In the genomic region with DNA sequence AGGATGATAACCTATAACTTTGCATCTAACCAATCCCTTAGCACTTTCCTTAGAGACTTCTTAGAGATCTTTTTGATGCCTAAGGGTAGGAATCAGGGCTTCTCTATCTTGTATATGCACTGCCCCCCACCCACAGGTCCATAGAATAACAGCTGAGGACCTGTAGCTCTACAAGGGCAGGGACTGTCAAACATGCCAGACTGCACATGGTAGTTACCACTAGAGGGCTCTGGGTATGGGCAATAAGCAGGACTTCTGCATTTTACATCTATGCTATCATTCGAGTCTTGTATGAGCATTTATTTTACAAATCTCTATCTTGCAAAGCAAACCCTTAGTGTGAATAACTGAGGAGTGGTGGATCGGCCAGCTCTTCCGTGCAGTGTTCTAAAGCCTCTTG, we compare ENCODE assay signal across 10 cellular contexts.
DNase-seq lines count a peak whose midpoint lies in the region; ATAC-seq and TF ChIP-seq lines count a peak whose summit lies in the region.
"Had no signal": no experiment of that assay in that cellular context is flagged by ENCODE, and none has a peak within 500 bp of the region (broad histone marks: within the 10 kb centered on the region; RNA-seq: fewer than 3 reads in every experiment).

No MANE protein-coding gene starts in this region.

- no peaks in the 10 kb centered on the region for H3K9me3 Mint-ChIP-seq in CD4-positive, alpha-beta T cell

- H3K9me3 ChIP-seq in DND-41 (ENCODE audit: insufficient read depth, low read length, severe bottlenecking) (no peaks in the 10 kb centered on the region), MM.1S (replicated peaks; ENCODE audit: insufficient read depth, low read length) (no peaks in the 10 kb centered on the region), WERI-Rb-1 (ENCODE audit: severe bottlenecking) (no peaks in the 10 kb centered on the region), lung (ENCODE audit: control insufficient read depth in 2 of 2, insufficient read depth in 1 of 2, low read length in 1 of 2) (no peaks in the 10 kb centered on the region)
- no peaks in the 10 kb centered on the region for H3K9me3 ChIP-seq in CD4-positive, alpha-beta T cell (ENCODE audit: control insufficient read depth, low read length)

- H4K20me1 ChIP-seq in DND-41 (ENCODE audit: insufficient read depth, low read length) (no peaks in the 10 kb centered on the region), MM.1S (ENCODE audit: insufficient read depth, low read length) (no peaks in the 10 kb centered on the region)

- H2AFZ ChIP-seq in DND-41 (ENCODE audit: low read depth, low read length), result no peak overlapping the region
- H2AFZ ChIP-seq in MM.1S (ENCODE audit: low read length), result no peak overlapping the region

- no peaks in the 10 kb centered on the region for H3K9me2 ChIP-seq in MM.1S (replicated peaks; ENCODE audit: insufficient read depth, low read length)

- CTCF ChIA-PET in CD4-positive, alpha-beta T cell (lab: Charles Lee), result no interaction called here

- no peaks in the 10 kb centered on the region for H3K36me3 ChIP-seq in DND-41 (ENCODE audit: insufficient read depth, low read length)
- no peaks in the 10 kb centered on the region for H3K36me3 ChIP-seq in MM.1S (replicated peaks; ENCODE audit: insufficient read depth, low read length)
- no peaks in the 10 kb centered on the region for H3K36me3 ChIP-seq in WERI-Rb-1
- no peaks in the 10 kb centered on the region for H3K36me3 ChIP-seq in lung (ENCODE audit: control insufficient read depth in 2 of 2, insufficient read depth in 2 of 2, low read length in 2 of 2)

- H3K4me3 Mint-ChIP-seq in CD4-positive, alpha-beta T cell, result no peak overlapping the region

- H3F3A ChIP-seq in MM.1S (ENCODE audit: insufficient read depth, low read length), result no peaks in the 10 kb centered on the region

- no peaks in the 10 kb centered on the region for H3K36me3 Mint-ChIP-seq in CD4-positive, alpha-beta T cell (ENCODE audit: low read depth)

- H3K27me3 ChIP-seq in DND-41 (ENCODE audit: insufficient read depth, low read length, poor library complexity) (no peaks in the 10 kb centered on the region), MM.1S (replicated peaks; ENCODE audit: insufficient read depth, low read length) (no peaks in the 10 kb centered on the region), WERI-Rb-1 (ENCODE audit: insufficient read depth, low read depth, severe bottlenecking) (no peaks in the 10 kb centered on the region), lung (ENCODE audit: control insufficient read depth, insufficient read depth) (no peaks in the 10 kb centered on the region)
- no peaks in the 10 kb centered on the region for H3K27me3 ChIP-seq in CD4-positive, alpha-beta T cell (ENCODE audit: control insufficient read depth, insufficient read depth, low read length)

- POLR2A ChIA-PET in CD4-positive, alpha-beta T cell (lab: Charles Lee), result no interaction called here

- H3K79me2 ChIP-seq in DND-41 (ENCODE audit: insufficient read depth, low read length) (no peaks in the 10 kb centered on the region), MM.1S (ENCODE audit: low read length) (no peaks in the 10 kb centered on the region)

- H3K4me3 ChIP-seq in DND-41 (ENCODE audit: low read depth in 1 of 2, low read length in 2 of 2), result no peak overlapping the region
- no peak overlapping the region for H3K4me3 ChIP-seq in MM.1S (ENCODE audit: low read length)
- H3K4me3 ChIP-seq in WERI-Rb-1 (ENCODE audit: low read depth, low read length), result no peak overlapping the region
- H3K4me3 ChIP-seq in lung, result no peak overlapping the region

- no peak overlapping the region for H3K27ac Mint-ChIP-seq in CD4-positive, alpha-beta T cell

- H3K9ac ChIP-seq in DND-41 (ENCODE audit: low read depth, low read length) (no peak overlapping the region), MM.1S (ENCODE audit: low read length) (no peak overlapping the region)

- ATAC-seq in DND-41 (ENCODE audit: insufficient read depth, low read depth) (no peak), lung (ENCODE audit: insufficient read depth, low FRiP score) (peak; percentile 43)
- ATAC-seq in CD4-positive, alpha-beta T cell (ENCODE audit: poor library complexity), result no peak
- ATAC-seq: left cardiac atrium had no signal

- H3K4me1 Mint-ChIP-seq in CD4-positive, alpha-beta T cell (ENCODE audit: low read depth), result no peaks in the 10 kb centered on the region

- no peak for DNase-seq in DND-41
- DNase-seq in MM.1S, result no peak
- DNase-seq in WERI-Rb-1, result peak; percentile 68
- no peak for DNase-seq in lung (ENCODE audit: low spot score)
- no peak for DNase-seq in COLO668 (lab: John Stamatoyannopoulos, UW; ENCODE audit: unreplicated experiment)
- no peak for DNase-seq in CD4-positive, alpha-beta T cell
- no peak for DNase-seq in pons (ENCODE audit: low spot score)
- DNase-seq in anterior cingulate cortex (lab: John Stamatoyannopoulos, UW), result no peak
- DNase-seq: left cardiac atrium, NCI-H187 had no signal

- intact Hi-C loops in CD4-positive, alpha-beta T cell (cut with DNase I, micrococcal nuclease), result no loop called here

- peak; percentile 18 for TF ChIP-seq CTCF in DND-41 (IDR thresholded peaks at IDR 0.05; ENCODE audit: borderline replicate concordance, extremely low read depth, low read length, poor library complexity, severe bottlenecking)
- TF ChIP-seq CTCF in MM.1S (IDR thresholded peaks at IDR 0.05; ENCODE audit: low read length), result peak; percentile 27
- TF ChIP-seq CTCF in WERI-Rb-1 (IDR thresholded peaks at IDR 0.05; ENCODE audit: low read depth, low read length), result peak; percentile 76
- no peak for TF ChIP-seq CTCF in lung (IDR thresholded peaks at IDR 0.05; ENCODE audit: control extremely low read depth, extremely low read depth)
- TF ChIP-seq CTCF in CD4-positive, alpha-beta T cell (IDR thresholded peaks at IDR 0.05), result no peak

- WGBS in lung, 2 donors, result 39 to 49% methylated on average over 3 of the region's 3 CpGs

- H3K4me1 ChIP-seq in DND-41 (ENCODE audit: insufficient read depth, low read length), result no peaks in the 10 kb centered on the region
- H3K4me1 ChIP-seq in MM.1S (ENCODE audit: low read length), result no peaks in the 10 kb centered on the region
- H3K4me1 ChIP-seq in lung (ENCODE audit: control insufficient read depth in 2 of 2, insufficient read depth in 2 of 2, low read length in 2 of 2), result no peaks in the 10 kb centered on the region

- peaks cover 4% of the 10 kb centered on the region for H3K27me3 Mint-ChIP-seq in CD4-positive, alpha-beta T cell

- H3K4me2 ChIP-seq in DND-41 (ENCODE audit: insufficient read depth, low read length) (no peak overlapping the region), MM.1S (ENCODE audit: low read depth, low read length) (no peak overlapping the region)

- H3K27ac ChIP-seq in DND-41 (ENCODE audit: low read length) (no peak overlapping the region), MM.1S (ENCODE audit: low read length) (no peak overlapping the region), WERI-Rb-1 (no peak overlapping the region), lung (ENCODE audit: low read depth in 1 of 2, low read length in 1 of 2) (peak overlapping the region in 1 of 2 donors; percentile 66)
- H3K27ac ChIP-seq in CD4-positive, alpha-beta T cell (ENCODE audit: low read depth, low read length), result no peak overlapping the region

Comparison
In these comparisons a context has a peak if more than half of its experiments do, and no peak if none do; other contexts are left out.
1. CTCF ChIP-seq: peak in DND-41 (single experiment), MM.1S (single experiment) and WERI-Rb-1 (single experiment); none in lung (single experiment) and CD4-positive, alpha-beta T cell (single experiment).